In genomic region chr7:104883718-104884452, GRCh38 we compare ENCODE assay signal across 8 cellular contexts.
DNase-seq lines count a peak whose midpoint lies in the region; ATAC-seq lines count a peak whose summit lies in the region.

No MANE protein-coding gene starts in this region.

- no peaks in the 10 kb centered on the region for H3K36me3 ChIP-seq in CD4-positive, CD25-positive, alpha-beta regulatory T cell (ENCODE audit: control insufficient read depth, insufficient read depth, low read length)
- H3K36me3 ChIP-seq in duodenal mucosa (ENCODE audit: control insufficient read depth in 1 of 2, insufficient read depth in 2 of 2, low read length in 2 of 2) = peaks cover 0 to 8% of the 10 kb centered on the region in 2 donors

- H3K9ac ChIP-seq in duodenal mucosa (ENCODE audit: low read depth in 1 of 2, low read length in 2 of 2) = peak overlapping the region; percentile 20 to 41

- DNase-seq in CD4-positive, CD25-positive, alpha-beta regulatory T cell = peak; percentile 56 to 62 (median 61)
- DNase-seq in NCI-H526 treated with DMSO at 0.1 percent for 48 hours (lab: John Stamatoyannopoulos, UW) (peak; percentile 80), lung microvascular endothelial cell (ENCODE audit: low read depth in 2 of 2) (peak; percentile 87 to 93)
- peak; percentile 86 for DNase-seq in activated CD4-positive, alpha-beta memory T cell treated with anti-CD3 and anti-CD28 coated beads for 36 hours
- DNase-seq in stimulated activated CD8-positive, alpha-beta memory T cell treated with anti-CD3 and anti-CD28 coated beads, Interleukin-12 subunit alpha, Interleukin-12 subunit beta, amount 100 ng/mL, for 1 hour (ENCODE audit: low read depth) = peak; percentile 62

- CTCF ChIA-PET in activated CD4-positive, alpha-beta memory T cell treated with anti-CD3 and anti-CD28 coated beads for 36 hours (lab: Charles Lee) = interaction anchor here (0.8 to 5.0 kb wide), 31 partner anchors 9 to 678 kb away, joined by 3 to 159 read pairs (median 6); no protein-coding TSS in a partner anchor

- H3K9me3 ChIP-seq in CD4-positive, CD25-positive, alpha-beta regulatory T cell (ENCODE audit: control insufficient read depth in 2 of 2, low read length in 2 of 2) = no peaks in the 10 kb centered on the region
- no peaks in the 10 kb centered on the region for H3K9me3 ChIP-seq in duodenal mucosa (ENCODE audit: control insufficient read depth in 1 of 2, low read length in 2 of 2)

- peaks cover 2% of the 10 kb centered on the region for H3K4me1 ChIP-seq in CD4-positive, CD25-positive, alpha-beta regulatory T cell (ENCODE audit: control insufficient read depth, insufficient read depth, low read length, poor library complexity, severe bottlenecking)
- peaks cover 10 to 16% of the 10 kb centered on the region in 2 donors for H3K4me1 ChIP-seq in duodenal mucosa (ENCODE audit: control insufficient read depth in 1 of 2, insufficient read depth in 2 of 2, low read length in 2 of 2)

- ATAC-seq in CD4-positive, CD25-positive, alpha-beta regulatory T cell (ENCODE audit: low read depth in 2 of 2) = peak; percentile 61 to 72
- peak; percentile 75 for ATAC-seq in GM19372 (IDR thresholded peaks at IDR 0.05; ENCODE audit: low read depth, unreplicated experiment)
- ATAC-seq in HG03460 (IDR thresholded peaks at IDR 0.05; ENCODE audit: unreplicated experiment) = peak; percentile 89

- peak overlapping the region in 1 of 3 donors; percentile 29 for H3K27ac Mint-ChIP-seq in CD4-positive, CD25-positive, alpha-beta regulatory T cell
- no peak overlapping the region for H3K27ac Mint-ChIP-seq in activated CD4-positive, alpha-beta memory T cell treated with anti-CD3 and anti-CD28 coated beads for 36 hours

- H3K9me3 Mint-ChIP-seq in CD4-positive, CD25-positive, alpha-beta regulatory T cell = peaks cover 0 to 3% (median 0%) of the 10 kb centered on the region in 7 donors
- H3K9me3 Mint-ChIP-seq in activated CD4-positive, alpha-beta memory T cell treated with anti-CD3 and anti-CD28 coated beads for 36 hours = no peaks in the 10 kb centered on the region

- H3K36me3 Mint-ChIP-seq in CD4-positive, CD25-positive, alpha-beta regulatory T cell = no peaks in the 10 kb centered on the region
- H3K36me3 Mint-ChIP-seq in activated CD4-positive, alpha-beta memory T cell treated with anti-CD3 and anti-CD28 coated beads for 36 hours = no peaks in the 10 kb centered on the region

- H3K4me1 Mint-ChIP-seq in CD4-positive, CD25-positive, alpha-beta regulatory T cell = peaks cover 1 to 7% (median 6%) of the 10 kb centered on the region in 4 donors
- peaks cover 10% of the 10 kb centered on the region for H3K4me1 Mint-ChIP-seq in activated CD4-positive, alpha-beta memory T cell treated with anti-CD3 and anti-CD28 coated beads for 36 hours (ENCODE audit: low read depth)

- POLR2A ChIA-PET in activated CD4-positive, alpha-beta memory T cell treated with anti-CD3 and anti-CD28 coated beads for 36 hours (lab: Charles Lee) = interaction anchor here (0.6 to 1.1 kb wide), 2 partner anchors 13 to 36 kb away, joined by 3 to 4 read pairs; no protein-coding TSS in a partner anchor

- H3K27me3 Mint-ChIP-seq in CD4-positive, CD25-positive, alpha-beta regulatory T cell = peaks cover 13% of the 10 kb centered on the region
- H3K27me3 Mint-ChIP-seq in activated CD4-positive, alpha-beta memory T cell treated with anti-CD3 and anti-CD28 coated beads for 36 hours = no peaks in the 10 kb centered on the region

- intact Hi-C loops in activated CD4-positive, alpha-beta memory T cell treated with anti-CD3 and anti-CD28 coated beads for 36 hours (cut with micrococcal nuclease) = loop anchor here (1.0 kb wide), 1 partner anchor 34 kb away; no protein-coding TSS in a partner anchor

- no peak overlapping the region for H3K27ac ChIP-seq in CD4-positive, CD25-positive, alpha-beta regulatory T cell (ENCODE audit: insufficient read depth, low read length, poor library complexity, severe bottlenecking)
- peak overlapping the region; percentile 60 for H3K27ac ChIP-seq in duodenal mucosa (ENCODE audit: low read depth, low read length)

- no peak overlapping the region for H3K4me3 ChIP-seq in CD4-positive, CD25-positive, alpha-beta regulatory T cell (ENCODE audit: low read depth, low read length)
- peak overlapping the region; percentile 49 to 53 for H3K4me3 ChIP-seq in duodenal mucosa (ENCODE audit: low read depth in 1 of 2, low read length in 2 of 2)

- no peaks in the 10 kb centered on the region for H3K27me3 ChIP-seq in CD4-positive, CD25-positive, alpha-beta regulatory T cell (ENCODE audit: control insufficient read depth, insufficient read depth, low read length)
- H3K27me3 ChIP-seq in duodenal mucosa (ENCODE audit: control insufficient read depth in 1 of 2, insufficient read depth in 2 of 2, low read length in 2 of 2) = no peaks in the 10 kb centered on the region

- H3K4me3 Mint-ChIP-seq in CD4-positive, CD25-positive, alpha-beta regulatory T cell = no peak overlapping the region
- H3K4me3 Mint-ChIP-seq in activated CD4-positive, alpha-beta memory T cell treated with anti-CD3 and anti-CD28 coated beads for 36 hours = no peak overlapping the region
